ENCODE assay signal across 12 cellular contexts in the genomic region with DNA sequence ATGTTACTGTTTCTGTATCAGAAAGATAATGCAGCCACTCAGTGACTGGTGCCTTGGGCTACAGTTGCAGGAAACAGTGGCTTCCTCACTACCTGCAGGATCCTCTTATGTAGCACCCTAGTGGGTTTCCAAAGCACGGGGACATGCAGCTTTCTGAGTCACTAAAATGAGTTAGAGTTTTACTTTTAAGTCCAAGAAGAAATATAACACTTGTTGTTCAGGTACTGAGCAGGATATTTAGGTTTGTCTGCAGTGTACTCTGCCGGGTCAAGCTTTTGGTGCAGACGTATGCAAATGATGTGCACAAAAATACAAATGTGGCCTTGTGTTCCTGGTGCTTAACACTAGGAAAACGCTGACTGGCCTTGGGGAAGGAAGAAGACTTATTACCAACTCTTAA. TPM values are rescaled to one million over a fixed set of nuclear protein-coding genes. Genes with fewer than 3 reads are reported as not detected.
DNase-seq lines count a peak whose midpoint lies in the region; ATAC-seq and TF ChIP-seq lines count a peak whose summit lies in the region.
"Had no signal": no experiment of that assay in that cellular context is flagged by ENCODE, and none has a peak within 500 bp of the region (broad histone marks: within the 10 kb centered on the region; RNA-seq: fewer than 3 reads in every experiment).

No MANE protein-coding gene starts in this region.

- peak overlapping the region; percentile 13 for H3K4me3 Mint-ChIP-seq in activated T-cell treated with anti-CD3 and anti-CD28 coated beads, Interleukin-2, amount 50 U/mL, for 4 hours

- no peaks in the 10 kb centered on the region for H3K9me3 Mint-ChIP-seq in activated T-cell treated with anti-CD3 and anti-CD28 coated beads, Interleukin-2, amount 50 U/mL, for 4 hours

- no peak overlapping the region for H3K27ac ChIP-seq in OCI-LY3 (ENCODE audit: low read length)
- H3K27ac ChIP-seq in esophagus squamous epithelium: peak overlapping the region in 3 of 4 donors; percentile 50 to 85 (median 71)
- peak overlapping the region; percentile 88 for H3K27ac ChIP-seq in temporal lobe (ENCODE audit: low read depth, low read length)

- intact Hi-C loops in esophagus squamous epithelium (cut with DNase I): no loop called here

- no peaks in the 10 kb centered on the region for H3K79me2 ChIP-seq in OCI-LY3 (ENCODE audit: low read length)

- H3K36me3 ChIP-seq in OCI-LY3 (replicated peaks; ENCODE audit: low read depth, low read length) (no peaks in the 10 kb centered on the region), esophagus squamous epithelium (no peaks in the 10 kb centered on the region)

- H3K4me1 ChIP-seq in OCI-LY3 (ENCODE audit: low read length): peaks cover 23% of the 10 kb centered on the region
- H3K4me1 ChIP-seq in esophagus squamous epithelium: peaks cover 51 to 89% (median 74%) of the 10 kb centered on the region in 3 donors

- H4K20me1 ChIP-seq in OCI-LY3 (ENCODE audit: insufficient read depth, low read length): no peaks in the 10 kb centered on the region

- no peak overlapping the region for H2AFZ ChIP-seq in OCI-LY3 (ENCODE audit: low read depth, low read length)

- H3K27me3 ChIP-seq in OCI-LY3 (ENCODE audit: low read depth, low read length) (no peaks in the 10 kb centered on the region), esophagus squamous epithelium (no peaks in the 10 kb centered on the region)

- peak; percentile 70 for ATAC-seq in activated T-cell treated with anti-CD3 and anti-CD28 coated beads, Interleukin-2, amount 50 U/mL, for 4 hours

- no peak for TF ChIP-seq POLR2A in esophagus squamous epithelium (IDR thresholded peaks at IDR 0.05)

- 32 to 37% methylated on average over 4 of the region's 4 CpGs for WGBS in esophagus squamous epithelium, 2 donors

- no peak for DNase-seq in activated T-cell treated with anti-CD3 and anti-CD28 coated beads, Interleukin-2, amount 50 U/mL, for 4 hours
- no peak for DNase-seq in activated T-cell treated with anti-CD3 and anti-CD28 coated beads for 4 hours
- no peak for DNase-seq in esophagus squamous epithelium (lab: John Stamatoyannopoulos, UW)
- no peak for DNase-seq in iPS-NIHi7 (ENCODE audit: extremely low spot score)
- DNase-seq in cerebellum (ENCODE audit: low spot score): no peak
- no peak for DNase-seq in NCI-H524 (lab: John Stamatoyannopoulos, UW)
- DNase-seq: ACHN; kidney glomerular epithelial cell; stimulated activated CD4-positive, alpha-beta T cell treated with anti-CD3 and anti-CD28 coated beads, Interleukin-2, amount 100 ng/mL, for 48 hours had no signal

- no peak overlapping the region for H3K9ac ChIP-seq in OCI-LY3 (ENCODE audit: low read length)

- H3K27me3 Mint-ChIP-seq in activated T-cell treated with anti-CD3 and anti-CD28 coated beads, Interleukin-2, amount 50 U/mL, for 4 hours (ENCODE audit: low read depth): no peaks in the 10 kb centered on the region

- TF ChIP-seq CTCF in OCI-LY3 (IDR thresholded peaks at IDR 0.05; ENCODE audit: low read depth, low read length) (no peak), esophagus squamous epithelium (IDR thresholded peaks at IDR 0.05) (no peak)

- H3K9me3 ChIP-seq in OCI-LY3 (ENCODE audit: insufficient read depth, low read length) (no peaks in the 10 kb centered on the region), esophagus squamous epithelium (no peaks in the 10 kb centered on the region)

- peaks cover 52% of the 10 kb centered on the region for H3K4me1 Mint-ChIP-seq in activated T-cell treated with anti-CD3 and anti-CD28 coated beads, Interleukin-2, amount 50 U/mL, for 4 hours (ENCODE audit: low read depth)

- peak overlapping the region; percentile 37 for H3K4me3 ChIP-seq in OCI-LY3 (ENCODE audit: low read length)
- H3K4me3 ChIP-seq in esophagus squamous epithelium: peak overlapping the region in 1 of 4 donors; percentile 22

- no peaks in the 10 kb centered on the region for H3K36me3 Mint-ChIP-seq in activated T-cell treated with anti-CD3 and anti-CD28 coated beads, Interleukin-2, amount 50 U/mL, for 4 hours (ENCODE audit: insufficient read depth)

- H3K4me2 ChIP-seq in OCI-LY3 (ENCODE audit: low read length): peak overlapping the region; percentile 55

RNA-seq across cellular contexts. Expression of gene ACSS1, which starts 22.0 kb away (rescaled TPM):
- total RNA-seq in activated T-cell treated with anti-CD3 and anti-CD28 coated beads, Interleukin-2, amount 50 U/mL, for 4 hours: 1 to 10 TPM; 5.4 to 8.8 (median 8.0) TPM
- 10 to 100 TPM in 3 of 4 donors, 1 to 10 TPM in 1; 5.8 to 23.5 (median 11.1) TPM for total RNA-seq in esophagus squamous epithelium
- total RNA-seq in temporal lobe: 3.9 TPM
- total RNA-seq in cerebellum: 13.5 TPM

RNA-seq across cellular contexts. Expression of gene APMAP, which starts 43.4 kb away (rescaled TPM):
- 10 to 100 TPM; 58.8 to 61.9 (median 61.4) TPM for total RNA-seq in activated T-cell treated with anti-CD3 and anti-CD28 coated beads, Interleukin-2, amount 50 U/mL, for 4 hours
- total RNA-seq in esophagus squamous epithelium (10 to 100 TPM; 16.7 to 38.4 (median 25.6) TPM), temporal lobe (55.3 TPM), cerebellum (49.2 TPM)

RNA-seq across cellular contexts. Expression of gene VSX1, which starts 46.0 kb away (rescaled TPM):
- total RNA-seq in activated T-cell treated with anti-CD3 and anti-CD28 coated beads, Interleukin-2, amount 50 U/mL, for 4 hours: not detected
- total RNA-seq in esophagus squamous epithelium (not detected), temporal lobe (under 0.01 TPM), cerebellum (0.18 TPM)
- total RNA-seq: dermis blood vessel endothelial cell had no signal
